13 cellular contexts compared by ENCODE assay signal in the genomic region with DNA sequence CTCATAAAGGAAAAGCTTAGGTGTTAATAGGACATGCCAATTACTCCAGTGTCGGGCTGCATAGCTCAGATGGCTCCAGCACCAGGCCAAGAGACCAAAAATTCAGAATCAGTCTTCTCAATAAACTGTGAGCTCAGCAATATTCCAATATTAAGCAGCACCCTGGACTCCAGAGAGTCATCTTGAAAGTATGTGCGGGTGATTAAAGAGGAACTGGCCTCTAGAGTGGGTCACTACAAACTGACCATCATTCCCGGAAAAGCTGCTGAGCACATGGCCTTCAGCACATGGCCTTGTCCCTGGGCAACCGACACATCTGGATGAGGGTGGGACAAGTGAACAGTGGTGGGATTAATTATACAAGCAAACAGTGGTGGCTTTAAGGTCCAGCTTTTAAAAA.
DNase-seq lines count a peak whose midpoint lies in the region; ATAC-seq and TF ChIP-seq lines count a peak whose summit lies in the region.
"Had no signal": no experiment of that assay in that cellular context is flagged by ENCODE, and none has a peak within 500 bp of the region (broad histone marks: within the 10 kb centered on the region; RNA-seq: fewer than 3 reads in every experiment).

No MANE protein-coding gene starts in this region.

- H3K9ac ChIP-seq in adipocyte (ENCODE audit: low read length) (peak overlapping the region; percentile 35), subcutaneous abdominal adipose tissue (ENCODE audit: low read length in 5 of 5) (peak overlapping the region in 1 of 5 donors; percentile 41)

- no peaks in the 10 kb centered on the region for H3K27me3 ChIP-seq in adipocyte (replicated peaks; ENCODE audit: control insufficient read depth, insufficient read depth, low read length)
- H3K27me3 ChIP-seq in subcutaneous abdominal adipose tissue (ENCODE audit: control insufficient read depth in 5 of 5, insufficient read depth in 4 of 5, low read length in 5 of 5) = no peaks in the 10 kb centered on the region

- no peak for ATAC-seq in GM19023 (IDR thresholded peaks at IDR 0.05; ENCODE audit: unreplicated experiment)

- H3K4me1 ChIP-seq in adipocyte (ENCODE audit: control insufficient read depth, insufficient read depth, low read length) = peaks cover 28% of the 10 kb centered on the region
- H3K4me1 ChIP-seq in subcutaneous abdominal adipose tissue (ENCODE audit: control insufficient read depth in 5 of 5, insufficient read depth in 5 of 5, low read length in 5 of 5) = peaks cover 4 to 15% (median 14%) of the 10 kb centered on the region in 5 donors
- H3K4me1 ChIP-seq: Caco-2 had no signal

- peak overlapping the region; percentile 35 for H3K4me3 ChIP-seq in adipocyte (ENCODE audit: low read length)
- H3K4me3 ChIP-seq in foreskin fibroblast (ENCODE audit: low read depth in 1 of 2, low read length in 2 of 2) = no peak overlapping the region
- no peak overlapping the region for H3K4me3 ChIP-seq in subcutaneous abdominal adipose tissue (ENCODE audit: low read depth in 1 of 5, low read length in 5 of 5)

- H3K36me3 ChIP-seq in adipocyte (ENCODE audit: control insufficient read depth, insufficient read depth, low read length, severe bottlenecking) = no peaks in the 10 kb centered on the region
- no peaks in the 10 kb centered on the region for H3K36me3 ChIP-seq in subcutaneous abdominal adipose tissue (ENCODE audit: control insufficient read depth in 5 of 5, insufficient read depth in 5 of 5, low read length in 5 of 5)

- H3K9me3 ChIP-seq in adipocyte (ENCODE audit: control insufficient read depth, low read length) (no peaks in the 10 kb centered on the region), subcutaneous abdominal adipose tissue (ENCODE audit: control insufficient read depth in 5 of 5, low read length in 5 of 5) (no peaks in the 10 kb centered on the region)
- H3K9me3 ChIP-seq: Caco-2 had no signal

- TF ChIP-seq CTCF in foreskin fibroblast (IDR thresholded peaks at IDR 0.05; ENCODE audit: low read depth, low read length) = no peak

- DNase-seq in GM04503 (ENCODE audit: low read depth) (peak; percentile 47), adipocyte (ENCODE audit: low read depth) (no peak), foreskin fibroblast (peak; percentile 91 to 94), NCI-H774 (lab: John Stamatoyannopoulos, UW) (no peak), NCI-H187 (lab: John Stamatoyannopoulos, UW) (no peak)
- DNase-seq: activated T-cell treated with anti-CD3 and anti-CD28 coated beads for 4 hours; Caco-2; MV-4-11; NCI-H2227 treated with DMSO at 0.1 percent for 48 hours; stimulated activated CD4-positive, alpha-beta T cell treated with anti-CD3 and anti-CD28 coated beads, Interleukin-4, amount 100 ng/mL, for 4 hours; stimulated activated naive CD4-positive, alpha-beta T cell treated with Interleukin-2 at 50 U/mL for 16 hours had no signal

- H3K27ac ChIP-seq in subcutaneous abdominal adipose tissue (ENCODE audit: low read depth, low read length) = peak overlapping the region; percentile 27

Comparison
In these comparisons a context has a peak if more than half of its experiments do, and no peak if none do; other contexts are left out.
1. DNase-seq: peak in GM04503 (single experiment) and foreskin fibroblast (2 of 2); none in adipocyte (single experiment), NCI-H774 (single experiment) and NCI-H187 (0 of 2).